ENCODE assay signal across 14 cellular contexts in the genomic region with DNA sequence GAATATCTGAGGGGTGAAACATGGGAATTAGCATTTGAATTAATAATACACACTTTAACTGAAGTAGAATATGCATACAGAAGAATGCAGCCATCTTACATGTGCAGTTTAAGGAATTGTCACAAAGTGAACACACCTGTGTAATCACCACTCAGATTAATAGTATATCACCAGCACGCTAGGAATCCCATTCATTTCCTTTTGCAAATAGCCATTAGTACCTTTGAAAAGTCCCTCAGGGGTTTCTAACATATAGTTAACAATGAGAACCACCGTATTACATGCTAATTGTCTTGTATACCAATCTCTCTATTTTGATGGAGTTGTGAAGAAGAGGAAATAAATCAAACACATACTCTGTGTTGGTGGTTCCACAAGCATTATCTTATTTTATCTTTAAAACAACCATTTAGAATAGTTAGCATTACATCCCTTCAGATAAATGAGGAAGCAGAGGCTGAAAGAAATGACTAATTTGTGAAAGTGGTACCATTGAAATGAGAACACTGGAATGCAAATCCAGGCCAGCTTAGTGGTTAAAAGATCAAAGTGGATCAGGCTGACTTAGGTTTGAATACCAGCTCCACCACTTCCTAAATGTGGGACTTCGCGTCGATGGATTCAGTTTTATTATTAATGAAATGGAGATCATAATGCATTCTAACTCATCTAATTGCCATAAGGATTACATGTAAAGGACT.
A peak's percentile ranks its signal among the peaks of the same experiment; 100 is the strongest.
DNase-seq lines count a peak whose midpoint lies in the region; FAIRE-seq and TF ChIP-seq lines count a peak whose summit lies in the region.
"Had no signal": no experiment of that assay in that cellular context is flagged by ENCODE, and none has a peak within 500 bp of the region (broad histone marks: within the 10 kb centered on the region; RNA-seq: fewer than 3 reads in every experiment).

No MANE protein-coding gene starts in this region.

- DNase-seq in mammary epithelial cell (peak; percentile 60), breast epithelium (ENCODE audit: low spot score in 2 of 2) (no peak), NCI-H345 (lab: John Stamatoyannopoulos, UW) (peak; percentile 77), fibroblast of the aortic adventitia (ENCODE audit: low read depth) (peak; percentile 39), uterus (no peak), urothelium cell line (ENCODE audit: low spot score) (no peak), OCI-M1 (lab: John Stamatoyannopoulos, UW) (no peak)
- DNase-seq in NK-92 treated with Interleukin-12 subunit alpha and Interleukin-12 subunit beta, amount 100 ng/mL, for 24 hours (lab: John Stamatoyannopoulos, UW) = no peak
- DNase-seq: activated CD8-positive, alpha-beta T cell treated with anti-CD3 and anti-CD28 coated beads, Interleukin-2, amount 10 ng/mL, durations not matched to agents 7 days and 5 days; DMS 273 treated with DMSO at 0.1 percent for 48 hours; NCI-H1048; stimulated activated CD4-positive, alpha-beta T cell treated with anti-CD3 and anti-CD28 coated beads, Interleukin-4, amount 100 ng/mL, for 1 hour had no signal

- in situ Hi-C loops in mammary epithelial cell (cut with MboI; ENCODE audit: low sequenced_read_pairs in 2 of 2) = no loop called here

- CTCF ChIA-PET in mammary epithelial cell (lab: Charles Lee; ENCODE audit: low non-redundant PET) = no interaction called here

- no peaks in the 10 kb centered on the region for H4K20me1 ChIP-seq in mammary epithelial cell (ENCODE audit: insufficient read depth, low read length)

- H3K27me3 ChIP-seq in mammary epithelial cell (ENCODE audit: insufficient read depth, low read length) = no peaks in the 10 kb centered on the region
- no peaks in the 10 kb centered on the region for H3K27me3 ChIP-seq in breast epithelium
- H3K27me3 ChIP-seq in uterus = no peaks in the 10 kb centered on the region

- no peak overlapping the region for H2AFZ ChIP-seq in mammary epithelial cell (ENCODE audit: low read depth, low read length)

- no peak for TF ChIP-seq CTCF in mammary epithelial cell (conservative IDR thresholded peaks at IDR 0.05 in 1 of 2, IDR thresholded peaks at IDR 0.05 in 1 of 2; ENCODE audit: extremely low read depth in 1 of 2, insufficient read depth in 1 of 2, low read depth in 1 of 2, low read length in 2 of 2)
- TF ChIP-seq CTCF in breast epithelium (IDR thresholded peaks at IDR 0.05) = no peak
- no peak for TF ChIP-seq CTCF in fibroblast of the aortic adventitia (IDR thresholded peaks at IDR 0.05; ENCODE audit: insufficient read depth, low read length)
- no peak for TF ChIP-seq CTCF in uterus (IDR thresholded peaks at IDR 0.05)

- H3K9me3 ChIP-seq in mammary epithelial cell (replicated peaks; ENCODE audit: insufficient read depth, low read length) = no peaks in the 10 kb centered on the region
- H3K9me3 ChIP-seq in breast epithelium = no peaks in the 10 kb centered on the region
- no peaks in the 10 kb centered on the region for H3K9me3 ChIP-seq in uterus
- H3K9me3 ChIP-seq: A549, prostate gland had no signal

- no peak overlapping the region for H3K9ac ChIP-seq in mammary epithelial cell (ENCODE audit: insufficient read depth, low read length)

- BruUV-seq in mammary epithelial cell (replicated peaks; lab: Mats Ljungman, UMichigan) = no TSS peak

- H3K4me3 ChIP-seq in mammary epithelial cell (replicated peaks in 1 of 3; ENCODE audit: insufficient read depth in 1 of 3, low read depth in 2 of 3, low read length in 3 of 3) = no peak overlapping the region
- H3K4me3 ChIP-seq in breast epithelium = no peak overlapping the region
- no peak overlapping the region for H3K4me3 ChIP-seq in fibroblast of the aortic adventitia (ENCODE audit: low read depth, low read length)
- H3K4me3 ChIP-seq in uterus = no peak overlapping the region
- H3K4me3 ChIP-seq: A549, prostate gland had no signal

- dilution Hi-C loops in mammary epithelial cell (cut with HindIII; ENCODE audit: low sequenced_read_pairs) = no loop called here

- peak overlapping the region; percentile 67 for H3K27ac ChIP-seq in mammary epithelial cell (ENCODE audit: insufficient read depth, low read depth, low read length)
- no peak overlapping the region for H3K27ac ChIP-seq in breast epithelium
- H3K27ac ChIP-seq in uterus = no peak overlapping the region
- H3K27ac ChIP-seq: prostate gland had no signal

- H3K36me3 ChIP-seq in mammary epithelial cell (ENCODE audit: insufficient read depth, low read length) (no peaks in the 10 kb centered on the region), breast epithelium (no peaks in the 10 kb centered on the region), uterus (no peaks in the 10 kb centered on the region)
- H3K36me3 ChIP-seq: prostate gland had no signal

- H3K4me1 ChIP-seq in mammary epithelial cell (ENCODE audit: insufficient read depth, low read length) (peaks cover 17% of the 10 kb centered on the region), breast epithelium (no peaks in the 10 kb centered on the region), uterus (no peaks in the 10 kb centered on the region)
- H3K4me1 ChIP-seq: prostate gland had no signal

- no peak for FAIRE-seq in urothelium cell line (lab: Jason Lieb, UNC)
- FAIRE-seq: A549 had no signal

- intact Hi-C loops in mammary epithelial cell (cut with micrococcal nuclease) (no loop called here), breast epithelium (cut with DNase I; ENCODE audit: low total_unique reads) (no loop called here), uterus (cut with DNase I; ENCODE audit: low total_unique reads) (no loop called here)

- H3K79me2 ChIP-seq in mammary epithelial cell (ENCODE audit: insufficient read depth, low read length) = no peaks in the 10 kb centered on the region

- no peak overlapping the region for H3K4me2 ChIP-seq in mammary epithelial cell (ENCODE audit: insufficient read depth, low read depth, low read length)

- TF ChIP-seq POLR2A in breast epithelium (IDR thresholded peaks at IDR 0.05) (no peak), uterus (IDR thresholded peaks at IDR 0.05) (no peak)

- 56% methylated on average over 5 of the region's 5 CpGs for WGBS in mammary epithelial cell (ENCODE audit: low coverage, missing lambda C conversion rate)

Comparison
In these comparisons a context has a peak if more than half of its experiments do, and no peak if none do; other contexts are left out.
1. DNase-seq: peak in mammary epithelial cell (single experiment), NCI-H345 (single experiment) and fibroblast of the aortic adventitia (single experiment); none in breast epithelium (0 of 2), uterus (0 of 2), urothelium cell line (single experiment), NK-92 treated with Interleukin-12 subunit alpha and Interleukin-12 subunit beta, amount 100 ng/mL, for 24 hours (single experiment) and OCI-M1 (single experiment).